Comparison of ENCODE assay signal across 1 cellular context in genomic region chr2:121856358-121856757, GRCh38.
TF ChIP-seq lines count a peak whose summit lies in the region.

No MANE protein-coding gene starts in this region.

TF ChIP-seq in K562, 482 proteins besides CTCF, POLR2A, EP300 and RAD21 (continued from another document and continues in another):
- TF ChIP-seq NKRF (IDR thresholded peaks at IDR 0.05; ENCODE audit: borderline replicate concordance) = no peak
- no peak for TF ChIP-seq L3MBTL2 (IDR thresholded peaks at IDR 0.05)
- no peak for TF ChIP-seq ZBTB8A (IDR thresholded peaks at IDR 0.05; ENCODE audit: partially characterized antibody)
- TF ChIP-seq PML (IDR thresholded peaks at IDR 0.05; ENCODE audit: low read length) = peak; percentile 68; the same call in 1 of the 2 replicates
- no peak for TF ChIP-seq BRD9 (IDR thresholded peaks at IDR 0.05; ENCODE audit: low read depth, partially characterized antibody)
- TF ChIP-seq FOXP1 (CRISPR knock-in tag; IDR thresholded peaks at IDR 0.05) = no peak
- no peak for TF ChIP-seq NR2C1 (IDR thresholded peaks at IDR 0.05)
- 0 out of 2 replicates have a peak, but pooled peaks have one; percentile 34 for TF ChIP-seq NR2C1 (tag; IDR thresholded peaks at IDR 0.05)
- no peak for TF ChIP-seq CXXC5 (CRISPR knock-in tag; IDR thresholded peaks at IDR 0.05)
- TF ChIP-seq ZNF121 (CRISPR knock-in tag; conservative IDR thresholded peaks at IDR 0.05) = no peak
- no peak for TF ChIP-seq TFE3 (CRISPR knock-in tag; IDR thresholded peaks at IDR 0.05)
- no peak for TF ChIP-seq ZNF41 (CRISPR knock-in tag; conservative IDR thresholded peaks at IDR 0.05)
- no peak for TF ChIP-seq ZNF644 (tag; IDR thresholded peaks at IDR 0.05; ENCODE audit: low read depth)
- TF ChIP-seq TCF7L2 (IDR thresholded peaks at IDR 0.05; ENCODE audit: low read depth, low read length) = no peak
- no peak for TF ChIP-seq RBM17 (IDR thresholded peaks at IDR 0.05; ENCODE audit: borderline replicate concordance, low read depth, low read length)
- TF ChIP-seq ZNF77 (CRISPR knock-in tag; IDR thresholded peaks at IDR 0.05) = no peak
- no peak for TF ChIP-seq NCOA4 (IDR thresholded peaks at IDR 0.05; ENCODE audit: partially characterized antibody)
- no peak for TF ChIP-seq ZKSCAN8 (CRISPR knock-in tag; IDR thresholded peaks at IDR 0.05)
- no peak for TF ChIP-seq NEUROD1 (IDR thresholded peaks at IDR 0.05; ENCODE audit: borderline replicate concordance, low read depth, low read length, partially characterized antibody)
- TF ChIP-seq RBM39 (optimal IDR thresholded peaks at IDR 0.05; ENCODE audit: low read depth, low read length) = no peak
- no peak for TF ChIP-seq ZBTB1 (CRISPR knock-in tag; IDR thresholded peaks at IDR 0.05; ENCODE audit: borderline replicate concordance, low read depth)
- no peak for TF ChIP-seq CREBBP (IDR thresholded peaks at IDR 0.05; ENCODE audit: low read depth, low read length)
- no peak for TF ChIP-seq ELF2 (CRISPR knock-in tag; IDR thresholded peaks at IDR 0.05)
- no peak for TF ChIP-seq CREM (IDR thresholded peaks at IDR 0.05; ENCODE audit: low read depth)
- TF ChIP-seq FOXJ3 (CRISPR knock-in tag; IDR thresholded peaks at IDR 0.05) = no peak
- TF ChIP-seq TAL1 (IDR thresholded peaks at IDR 0.05) = peak; percentile 85
- no peak for TF ChIP-seq ZC3H8 (IDR thresholded peaks at IDR 0.05)
- TF ChIP-seq CBFA2T3 (IDR thresholded peaks at IDR 0.05) = peak; percentile 82
- TF ChIP-seq ARHGAP35 (IDR thresholded peaks at IDR 0.05; ENCODE audit: partially characterized antibody) = no peak
- TF ChIP-seq STAG1 (CRISPR knock-in tag; IDR thresholded peaks at IDR 0.05; ENCODE audit: borderline replicate concordance) = no peak
- TF ChIP-seq CHD1 (IDR thresholded peaks at IDR 0.05; ENCODE audit: low read length) = no peak
- TF ChIP-seq ZNF398 (CRISPR knock-in tag; IDR thresholded peaks at IDR 0.05) = no peak
- TF ChIP-seq NRF1 (conservative IDR thresholded peaks at IDR 0.05 in 1 of 2, IDR thresholded peaks at IDR 0.05 in 1 of 2) = no peak
- peak; percentile 69 for TF ChIP-seq CBFA2T2 (conservative IDR thresholded peaks at IDR 0.05)
- no peak for TF ChIP-seq FOXM1 (IDR thresholded peaks at IDR 0.05; ENCODE audit: low read depth)
- TF ChIP-seq FOXM1 (CRISPR knock-in tag; IDR thresholded peaks at IDR 0.05; ENCODE audit: low read depth) = no peak
- TF ChIP-seq MEIS2 (IDR thresholded peaks at IDR 0.05; ENCODE audit: partially characterized antibody) = no peak
- TF ChIP-seq SLC30A9 (CRISPR knock-in tag; IDR thresholded peaks at IDR 0.05) = no peak
- no peak for TF ChIP-seq SUPT5H (IDR thresholded peaks at IDR 0.05)
- no peak for TF ChIP-seq PTRF (tag; IDR thresholded peaks at IDR 0.05)
- no peak for TF ChIP-seq MCM2 (IDR thresholded peaks at IDR 0.05; ENCODE audit: low read depth)
- TF ChIP-seq SIX5 (IDR thresholded peaks at IDR 0.05; ENCODE audit: borderline replicate concordance in 1 of 2, insufficient read depth in 1 of 2, low read depth in 1 of 2, low read length in 2 of 2) = no peak
- TF ChIP-seq ZNF23 (CRISPR knock-in tag; IDR thresholded peaks at IDR 0.05) = no peak
- TF ChIP-seq TCFL5 (CRISPR knock-in tag; conservative IDR thresholded peaks at IDR 0.05) = no peak
- no peak for TF ChIP-seq TRIM28 (IDR thresholded peaks at IDR 0.05)
- peak in 1 of 2 experiments; percentile 40; a peak in 1 of 4 replicates for TF ChIP-seq TBL1XR1 (IDR thresholded peaks at IDR 0.05; ENCODE audit: low read length in 2 of 2)
- no peak for TF ChIP-seq PYGO2 (tag; IDR thresholded peaks at IDR 0.05)
- TF ChIP-seq ZNF12 (CRISPR knock-in tag; IDR thresholded peaks at IDR 0.05) = no peak
- no peak for TF ChIP-seq NFYB (IDR thresholded peaks at IDR 0.05; ENCODE audit: extremely low read depth, insufficient read length)
- TF ChIP-seq UBTF (IDR thresholded peaks at IDR 0.05; ENCODE audit: borderline replicate concordance in 1 of 2, low read depth in 2 of 2, low read length in 2 of 2) = no peak
- TF ChIP-seq GATAD2B (IDR thresholded peaks at IDR 0.05; ENCODE audit: borderline replicate concordance) = no peak
- no peak for TF ChIP-seq SRSF3 (IDR thresholded peaks at IDR 0.05; ENCODE audit: insufficient read depth, low read length)
- no peak for TF ChIP-seq ETV5 (CRISPR knock-in tag; IDR thresholded peaks at IDR 0.05; ENCODE audit: low read depth)
- no peak for TF ChIP-seq ZNF133 (CRISPR knock-in tag; IDR thresholded peaks at IDR 0.05)
- TF ChIP-seq ARID3B (CRISPR knock-in tag; IDR thresholded peaks at IDR 0.05; ENCODE audit: borderline replicate concordance) = no peak
- TF ChIP-seq FUS (optimal IDR thresholded peaks at IDR 0.05; ENCODE audit: low read depth, low read length) = no peak
- no peak for TF ChIP-seq MAX (CRISPR knock-in tag; IDR thresholded peaks at IDR 0.05)
- no peak for TF ChIP-seq CBX3 (IDR thresholded peaks at IDR 0.05; ENCODE audit: borderline replicate concordance in 1 of 2, low read length in 2 of 2)
- TF ChIP-seq ZNF253 (CRISPR knock-in tag; conservative IDR thresholded peaks at IDR 0.05) = no peak
- no peak for TF ChIP-seq KDM5B (IDR thresholded peaks at IDR 0.05; ENCODE audit: insufficient replicate concordance, low read depth, low read length)
- TF ChIP-seq ZNF696 (CRISPR knock-in tag; conservative IDR thresholded peaks at IDR 0.05) = no peak
- TF ChIP-seq TCF3 (CRISPR knock-in tag; IDR thresholded peaks at IDR 0.05) = peak; percentile 61
- no peak for TF ChIP-seq ZBTB12 (CRISPR knock-in tag; IDR thresholded peaks at IDR 0.05)
- TF ChIP-seq TRIM24 (IDR thresholded peaks at IDR 0.05) = peak; percentile 67 to 78; a peak in 3 of 4 replicates
- no peak for TF ChIP-seq ZNF280B (CRISPR knock-in tag; IDR thresholded peaks at IDR 0.05)
